ENCODE assay signal across 1 cellular context in genomic region chr13:97491452-97491851, GRCh38.
A peak's percentile ranks its signal among the peaks of the same experiment; 100 is the strongest.
TF ChIP-seq lines count a peak whose summit lies in the region.

No MANE protein-coding gene starts in this region.

TF ChIP-seq in HepG2, 621 proteins besides CTCF, POLR2A, EP300 and RAD21 (continued from another document and continues in another):
- TF ChIP-seq ZNF574 (CRISPR knock-in tag; IDR thresholded peaks at IDR 0.05) (peak; percentile 28; the same call in 1 of the 2 replicates), NCOA2 (CRISPR knock-in tag; IDR thresholded peaks at IDR 0.05) (peak; percentile 91), HHEX (CRISPR knock-in tag; IDR thresholded peaks at IDR 0.05) (peak; percentile 71), ATF2 (CRISPR knock-in tag; IDR thresholded peaks at IDR 0.05) (peak; percentile 77; the same call in 1 of the 2 replicates), ZNF780A (CRISPR knock-in tag; IDR thresholded peaks at IDR 0.05) (no peak), RXRA (CRISPR knock-in tag; IDR thresholded peaks at IDR 0.05) (peak; percentile 87; the same call in 1 of the 2 replicates), ZNF792 (CRISPR knock-in tag; IDR thresholded peaks at IDR 0.05) (peak; percentile 62; the same call in 1 of the 2 replicates), ZBTB20 (CRISPR knock-in tag; IDR thresholded peaks at IDR 0.05; ENCODE audit: borderline replicate concordance, low read depth) (0 out of 2 replicates have a peak, but pooled peaks have one; percentile 46), MIXL1 (CRISPR knock-in tag; IDR thresholded peaks at IDR 0.05) (peak; percentile 89), ETV5 (CRISPR knock-in tag; IDR thresholded peaks at IDR 0.05; ENCODE audit: borderline replicate concordance) (peak; percentile 63; the same call in 1 of the 2 replicates), ZMYM4 (CRISPR knock-in tag; IDR thresholded peaks at IDR 0.05) (peak; percentile 83), SNAPC5 (CRISPR knock-in tag; IDR thresholded peaks at IDR 0.05; ENCODE audit: borderline replicate concordance) (no peak), NFRKB (IDR thresholded peaks at IDR 0.05) (no peak), TFE3 (CRISPR knock-in tag; IDR thresholded peaks at IDR 0.05) (peak; percentile 48; the same call in 1 of the 2 replicates), GATAD2A (CRISPR knock-in tag; IDR thresholded peaks at IDR 0.05) (peak; percentile 94), TP53 (CRISPR knock-in tag; conservative IDR thresholded peaks at IDR 0.05) (0 out of 2 replicates have a peak, but pooled peaks have one; percentile 37), ZSCAN20 (CRISPR knock-in tag; IDR thresholded peaks at IDR 0.05; ENCODE audit: borderline replicate concordance) (no peak), KAT8 (CRISPR knock-in tag; IDR thresholded peaks at IDR 0.05) (peak; percentile 50), ZMAT3 (CRISPR knock-in tag; conservative IDR thresholded peaks at IDR 0.05) (0 out of 2 replicates have a peak, but pooled peaks have one; percentile 36), ARID5B (CRISPR knock-in tag; IDR thresholded peaks at IDR 0.05) (peak; percentile 98), HOXA5 (CRISPR knock-in tag; IDR thresholded peaks at IDR 0.05) (peak; percentile 62; the same call in 1 of the 2 replicates), ZNF788 (CRISPR knock-in tag; IDR thresholded peaks at IDR 0.05; ENCODE audit: borderline replicate concordance) (no peak), STAG1 (CRISPR knock-in tag; IDR thresholded peaks at IDR 0.05) (0 out of 2 replicates have a peak, but pooled peaks have one; percentile 11), RORA (CRISPR knock-in tag; IDR thresholded peaks at IDR 0.05) (0 out of 2 replicates have a peak, but pooled peaks have one; percentile 37), TOPORS (CRISPR knock-in tag; IDR thresholded peaks at IDR 0.05) (no peak; the same call in 1 of the 2 replicates), NR2F2 (IDR thresholded peaks at IDR 0.05; ENCODE audit: borderline replicate concordance, low read depth) (peak; percentile 97), SALL2 (CRISPR knock-in tag; IDR thresholded peaks at IDR 0.05) (no peak), CEBPZ (IDR thresholded peaks at IDR 0.05; ENCODE audit: low read length) (no peak), ZBTB7B (CRISPR knock-in tag; IDR thresholded peaks at IDR 0.05) (0 out of 2 replicates have a peak, but pooled peaks have one; percentile 30), SOX13 (IDR thresholded peaks at IDR 0.05) (peak; percentile 56; the same call in 1 of the 2 replicates), SOX13 (CRISPR knock-in tag; conservative IDR thresholded peaks at IDR 0.05 in 1 of 2, IDR thresholded peaks at IDR 0.05 in 1 of 2) (peak in 1 of 2 experiments; percentile 89; a peak in 2 of 4 replicates), ZNF782 (CRISPR knock-in tag; IDR thresholded peaks at IDR 0.05; ENCODE audit: borderline replicate concordance) (peak; percentile 55; the same call in 1 of the 2 replicates), NR2F1 (CRISPR knock-in tag; IDR thresholded peaks at IDR 0.05) (peak; percentile 95), KLF16 (CRISPR knock-in tag; IDR thresholded peaks at IDR 0.05) (peak in 1 of 2 experiments; percentile 58; a peak in 1 of 4 replicates), IKZF1 (IDR thresholded peaks at IDR 0.05) (no peak)
- TF ChIP-seq, protein P1, sequence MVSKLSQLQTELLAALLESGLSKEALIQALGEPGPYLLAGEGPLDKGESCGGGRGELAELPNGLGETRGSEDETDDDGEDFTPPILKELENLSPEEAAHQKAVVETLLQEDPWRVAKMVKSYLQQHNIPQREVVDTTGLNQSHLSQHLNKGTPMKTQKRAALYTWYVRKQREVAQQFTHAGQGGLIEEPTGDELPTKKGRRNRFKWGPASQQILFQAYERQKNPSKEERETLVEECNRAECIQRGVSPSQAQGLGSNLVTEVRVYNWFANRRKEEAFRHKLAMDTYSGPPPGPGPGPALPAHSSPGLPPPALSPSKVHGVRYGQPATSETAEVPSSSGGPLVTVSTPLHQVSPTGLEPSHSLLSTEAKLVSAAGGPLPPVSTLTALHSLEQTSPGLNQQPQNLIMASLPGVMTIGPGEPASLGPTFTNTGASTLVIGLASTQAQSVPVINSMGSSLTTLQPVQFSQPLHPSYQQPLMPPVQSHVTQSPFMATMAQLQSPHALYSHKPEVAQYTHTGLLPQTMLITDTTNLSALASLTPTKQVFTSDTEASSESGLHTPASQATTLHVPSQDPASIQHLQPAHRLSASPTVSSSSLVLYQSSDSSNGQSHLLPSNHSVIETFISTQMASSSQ (IDR thresholded peaks at IDR 0.05; ENCODE audit: low read depth), result 0 out of 2 replicates have a peak, but pooled peaks have one; percentile 37
- TF ChIP-seq, protein P1 (CRISPR knock-in tag; IDR thresholded peaks at IDR 0.05; ENCODE audit: borderline replicate concordance), result peak; percentile 65; the same call in 1 of the 2 replicates
- TF ChIP-seq, protein P2, sequence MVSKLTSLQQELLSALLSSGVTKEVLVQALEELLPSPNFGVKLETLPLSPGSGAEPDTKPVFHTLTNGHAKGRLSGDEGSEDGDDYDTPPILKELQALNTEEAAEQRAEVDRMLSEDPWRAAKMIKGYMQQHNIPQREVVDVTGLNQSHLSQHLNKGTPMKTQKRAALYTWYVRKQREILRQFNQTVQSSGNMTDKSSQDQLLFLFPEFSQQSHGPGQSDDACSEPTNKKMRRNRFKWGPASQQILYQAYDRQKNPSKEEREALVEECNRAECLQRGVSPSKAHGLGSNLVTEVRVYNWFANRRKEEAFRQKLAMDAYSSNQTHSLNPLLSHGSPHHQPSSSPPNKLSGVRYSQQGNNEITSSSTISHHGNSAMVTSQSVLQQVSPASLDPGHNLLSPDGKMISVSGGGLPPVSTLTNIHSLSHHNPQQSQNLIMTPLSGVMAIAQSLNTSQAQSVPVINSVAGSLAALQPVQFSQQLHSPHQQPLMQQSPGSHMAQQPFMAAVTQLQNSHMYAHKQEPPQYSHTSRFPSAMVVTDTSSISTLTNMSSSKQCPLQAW (CRISPR knock-in tag; IDR thresholded peaks at IDR 0.05), result peak; percentile 59; the same call in 1 of the 2 replicates
